In the genomic region with DNA sequence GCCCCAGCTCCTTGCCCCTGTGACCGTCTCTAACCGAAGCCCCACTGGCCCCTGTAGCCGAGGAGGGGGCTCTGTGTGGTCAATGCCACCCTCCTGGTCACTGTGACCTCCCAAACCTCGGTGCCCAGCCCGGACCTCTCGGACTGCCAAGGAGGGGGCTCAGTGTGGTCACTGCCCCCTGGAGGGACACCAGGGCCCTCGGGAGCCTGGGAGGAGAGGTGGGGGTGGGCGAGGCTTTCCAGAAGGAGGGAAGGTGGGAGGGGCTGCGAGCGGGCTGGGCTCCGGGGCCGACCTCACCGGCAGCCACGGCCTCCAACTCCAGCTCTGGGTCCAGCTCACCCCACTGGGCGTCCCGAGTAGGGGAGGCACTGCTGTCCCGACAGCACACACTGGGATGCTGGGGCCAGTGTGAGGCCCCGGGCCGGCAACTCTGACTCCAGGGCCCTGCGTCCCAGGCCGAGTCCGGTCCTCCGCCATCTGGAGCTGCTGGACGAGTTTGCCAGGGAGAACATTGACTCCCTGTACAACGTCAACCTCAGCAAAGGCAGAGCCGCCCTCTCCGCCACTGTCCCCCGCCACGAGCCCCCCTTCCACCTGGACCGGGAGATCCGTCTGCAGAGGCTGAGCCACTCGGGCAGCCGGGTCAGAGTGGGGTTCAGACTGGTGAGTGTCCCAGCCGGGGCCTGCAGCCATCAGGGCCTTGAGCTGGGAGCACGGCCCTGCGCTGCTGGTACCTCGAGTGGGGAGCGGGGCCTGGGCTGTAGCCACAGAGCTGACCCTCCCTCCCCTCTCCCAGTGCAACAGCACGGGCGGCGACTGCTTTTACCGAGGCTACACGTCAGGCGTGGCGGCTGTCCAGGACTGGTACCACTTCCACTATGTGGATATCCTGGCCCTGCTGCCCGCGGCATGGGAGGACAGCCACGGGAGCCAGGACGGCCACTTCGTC, we compare ENCODE assay signal across 19 cellular contexts.
"Had no signal": no experiment of that assay in that cellular context is flagged by ENCODE, and none has a peak within 500 bp of the region (broad histone marks: within the 10 kb centered on the region; RNA-seq: fewer than 3 reads in every experiment).

No MANE protein-coding gene starts in this region.

- H3K36me3 Mint-ChIP-seq: natural killer cell treated with Interleukin-12 subunit alpha and Interleukin-12 subunit beta and Interleukin-15 and Interleukin-18, amount 100 ng/mL, for 72 hours had no signal

- H3K4me3 ChIP-seq: cardiac muscle cell, heart right ventricle, left lung, tibial artery had no signal

- H3K27me3 ChIP-seq: cardiac muscle cell had no signal

- ATAC-seq: heart right ventricle; left lung; natural killer cell treated with Interleukin-12 subunit alpha and Interleukin-12 subunit beta and Interleukin-15 and Interleukin-18, amount 100 ng/mL, for 72 hours had no signal

- H3K27ac Mint-ChIP-seq: activated CD4-positive, alpha-beta memory T cell treated with anti-CD3 and anti-CD28 coated beads, Interleukin-2, amount 10 ng/mL, durations not matched to agents 7 days and 5 days; activated naive CD4-positive, alpha-beta T cell treated with anti-CD3 and anti-CD28 coated beads, Interleukin-2, amount 10 ng/mL, durations not matched to agents 7 days and 5 days; activated T-cell treated with anti-CD3 and anti-CD28 coated beads, Interleukin-2, amount 50 U/mL, for 24 hours; natural killer cell treated with Interleukin-12 subunit alpha and Interleukin-12 subunit beta and Interleukin-15 and Interleukin-18, amount 100 ng/mL, for 72 hours had no signal

- H3K36me3 ChIP-seq: cardiac muscle cell, heart right ventricle, left lung, tibial artery had no signal

- H3K9me3 ChIP-seq: heart right ventricle, left lung, tibial artery had no signal

- FAIRE-seq: frontal cortex, keratinocyte had no signal

- H3K27me3 Mint-ChIP-seq: activated CD4-positive, alpha-beta memory T cell treated with anti-CD3 and anti-CD28 coated beads, Interleukin-2, amount 10 ng/mL, durations not matched to agents 7 days and 5 days; activated T-cell treated with anti-CD3 and anti-CD28 coated beads, Interleukin-2, amount 50 U/mL, for 24 hours; natural killer cell treated with Interleukin-12 subunit alpha and Interleukin-12 subunit beta and Interleukin-15 and Interleukin-18, amount 100 ng/mL, for 72 hours had no signal

- DNase-seq: activated CD4-positive, alpha-beta memory T cell treated with anti-CD3 and anti-CD28 coated beads, Interleukin-2, amount 10 ng/mL, durations not matched to agents 7 days and 5 days; activated CD4-positive, alpha-beta T cell treated with anti-CD3 and anti-CD28 coated beads for 4 hours; activated naive CD4-positive, alpha-beta T cell treated with anti-CD3 and anti-CD28 coated beads, Interleukin-2, amount 10 ng/mL, durations not matched to agents 7 days and 5 days; activated T-cell treated with anti-CD3 and anti-CD28 coated beads, Interleukin-2, amount 50 U/mL, for 24 hours; heart right ventricle; mesendoderm; nucleus accumbens; stimulated activated CD4-positive, alpha-beta T cell treated with anti-CD3 and anti-CD28 coated beads, Interleukin-15, amount 100 ng/mL, for 24 hours; stimulated activated CD4-positive, alpha-beta T cell treated with anti-CD3 and anti-CD28 coated beads, Interleukin-4, amount 100 ng/mL, for 1 hour; stimulated activated naive CD4-positive, alpha-beta T cell; T-helper 1 cell; T1000; tibial artery had no signal

- H3K4me1 Mint-ChIP-seq: activated naive CD4-positive, alpha-beta T cell treated with anti-CD3 and anti-CD28 coated beads, Interleukin-2, amount 10 ng/mL, durations not matched to agents 7 days and 5 days had no signal

- H3K4me3 Mint-ChIP-seq: activated CD4-positive, alpha-beta memory T cell treated with anti-CD3 and anti-CD28 coated beads, Interleukin-2, amount 10 ng/mL, durations not matched to agents 7 days and 5 days; activated naive CD4-positive, alpha-beta T cell treated with anti-CD3 and anti-CD28 coated beads, Interleukin-2, amount 10 ng/mL, durations not matched to agents 7 days and 5 days; activated T-cell treated with anti-CD3 and anti-CD28 coated beads, Interleukin-2, amount 50 U/mL, for 24 hours; natural killer cell treated with Interleukin-12 subunit alpha and Interleukin-12 subunit beta and Interleukin-15 and Interleukin-18, amount 100 ng/mL, for 72 hours had no signal

- H3K27ac ChIP-seq: cardiac muscle cell, heart right ventricle, left lung, tibial artery, VCaP had no signal

- H3K9me3 Mint-ChIP-seq: activated CD4-positive, alpha-beta memory T cell treated with anti-CD3 and anti-CD28 coated beads, Interleukin-2, amount 10 ng/mL, durations not matched to agents 7 days and 5 days; activated T-cell treated with anti-CD3 and anti-CD28 coated beads, Interleukin-2, amount 50 U/mL, for 24 hours; natural killer cell treated with Interleukin-12 subunit alpha and Interleukin-12 subunit beta and Interleukin-15 and Interleukin-18, amount 100 ng/mL, for 72 hours had no signal

- H3K4me1 ChIP-seq: left lung had no signal
